Comparison of ENCODE assay signal across 1 cellular context in the genomic region with DNA sequence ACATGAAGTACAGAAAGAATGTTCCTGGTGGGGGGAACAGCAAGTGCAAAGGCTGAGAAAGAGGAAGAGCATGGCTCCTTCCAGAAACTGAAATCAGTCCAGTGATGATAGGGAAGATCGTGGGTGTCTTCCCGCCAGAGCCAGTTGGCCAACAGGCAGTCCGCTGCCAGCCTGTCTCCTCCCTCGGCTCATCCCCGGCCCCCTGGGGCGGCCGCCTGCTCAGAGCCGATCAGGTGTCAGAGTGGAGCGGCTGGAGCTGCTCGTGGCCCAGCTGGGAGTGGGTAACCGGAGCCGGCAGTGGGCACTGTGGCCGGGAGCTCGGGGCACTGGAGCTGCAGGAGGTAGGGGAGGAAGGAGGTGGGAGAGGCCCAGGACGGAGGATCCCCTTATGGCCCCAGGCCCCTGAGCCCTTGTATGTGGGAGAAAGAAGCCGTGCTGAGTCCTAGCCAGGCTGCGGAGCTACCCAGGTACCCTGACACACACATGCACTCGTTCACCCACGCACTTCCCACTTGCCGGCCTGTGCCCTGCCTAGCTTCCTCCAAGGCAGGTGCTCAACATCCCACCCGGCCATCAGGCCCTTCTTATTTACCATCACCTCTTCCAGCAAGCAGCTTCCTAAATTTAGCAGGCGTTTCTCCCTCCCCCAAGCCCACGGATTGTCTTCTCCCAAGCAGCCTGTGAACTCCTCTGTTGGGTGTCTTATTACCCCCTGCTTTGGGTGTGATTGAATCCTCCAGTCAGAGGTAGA.
A peak's percentile ranks its signal among the peaks of the same experiment; 100 is the strongest.
TF ChIP-seq lines count a peak whose summit lies in the region.

No MANE protein-coding gene starts in this region.

TF ChIP-seq in K562, 482 proteins besides CTCF, POLR2A, EP300 and RAD21:
- no peak for TF ChIP-seq NFATC3 (IDR thresholded peaks at IDR 0.05)
- TF ChIP-seq SPI1 (IDR thresholded peaks at IDR 0.05; ENCODE audit: borderline replicate concordance, low read depth, low read length), result peak; percentile 73
- peak; percentile 2 for TF ChIP-seq ZFP36 (IDR thresholded peaks at IDR 0.05; ENCODE audit: low read depth, low read length, partially characterized antibody)
- TF ChIP-seq, protein P1, sequence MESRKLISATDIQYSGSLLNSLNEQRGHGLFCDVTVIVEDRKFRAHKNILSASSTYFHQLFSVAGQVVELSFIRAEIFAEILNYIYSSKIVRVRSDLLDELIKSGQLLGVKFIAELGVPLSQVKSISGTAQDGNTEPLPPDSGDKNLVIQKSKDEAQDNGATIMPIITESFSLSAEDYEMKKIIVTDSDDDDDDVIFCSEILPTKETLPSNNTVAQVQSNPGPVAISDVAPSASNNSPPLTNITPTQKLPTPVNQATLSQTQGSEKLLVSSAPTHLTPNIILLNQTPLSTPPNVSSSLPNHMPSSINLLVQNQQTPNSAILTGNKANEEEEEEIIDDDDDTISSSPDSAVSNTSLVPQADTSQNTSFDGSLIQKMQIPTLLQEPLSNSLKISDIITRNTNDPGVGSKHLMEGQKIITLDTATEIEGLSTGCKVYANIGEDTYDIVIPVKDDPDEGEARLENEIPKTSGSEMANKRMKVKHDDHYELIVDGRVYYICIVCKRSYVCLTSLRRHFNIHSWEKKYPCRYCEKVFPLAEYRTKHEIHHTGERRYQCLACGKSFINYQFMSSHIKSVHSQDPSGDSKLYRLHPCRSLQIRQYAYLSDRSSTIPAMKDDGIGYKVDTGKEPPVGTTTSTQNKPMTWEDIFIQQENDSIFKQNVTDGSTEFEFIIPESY (CRISPR knock-in tag; IDR thresholded peaks at IDR 0.05), result 0 out of 2 replicates have a peak, but pooled peaks have one; percentile 21
- TF ChIP-seq, protein P2, sequence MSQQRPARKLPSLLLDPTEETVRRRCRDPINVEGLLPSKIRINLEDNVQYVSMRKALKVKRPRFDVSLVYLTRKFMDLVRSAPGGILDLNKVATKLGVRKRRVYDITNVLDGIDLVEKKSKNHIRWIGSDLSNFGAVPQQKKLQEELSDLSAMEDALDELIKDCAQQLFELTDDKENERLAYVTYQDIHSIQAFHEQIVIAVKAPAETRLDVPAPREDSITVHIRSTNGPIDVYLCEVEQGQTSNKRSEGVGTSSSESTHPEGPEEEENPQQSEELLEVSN (IDR thresholded peaks at IDR 0.05; ENCODE audit: borderline replicate concordance in 1 of 2, extremely low read depth in 1 of 2, insufficient read depth in 1 of 2, insufficient read length in 1 of 2, low read depth in 1 of 2, low read length in 1 of 2, poor library complexity in 1 of 2, severe bottlenecking in 1 of 2), result peak in 1 of 2 experiments; percentile 29
- TF ChIP-seq TCF3 (CRISPR knock-in tag; IDR thresholded peaks at IDR 0.05), result no peak
